Comparison of ENCODE assay signal across 2 cellular contexts in the genomic region with DNA sequence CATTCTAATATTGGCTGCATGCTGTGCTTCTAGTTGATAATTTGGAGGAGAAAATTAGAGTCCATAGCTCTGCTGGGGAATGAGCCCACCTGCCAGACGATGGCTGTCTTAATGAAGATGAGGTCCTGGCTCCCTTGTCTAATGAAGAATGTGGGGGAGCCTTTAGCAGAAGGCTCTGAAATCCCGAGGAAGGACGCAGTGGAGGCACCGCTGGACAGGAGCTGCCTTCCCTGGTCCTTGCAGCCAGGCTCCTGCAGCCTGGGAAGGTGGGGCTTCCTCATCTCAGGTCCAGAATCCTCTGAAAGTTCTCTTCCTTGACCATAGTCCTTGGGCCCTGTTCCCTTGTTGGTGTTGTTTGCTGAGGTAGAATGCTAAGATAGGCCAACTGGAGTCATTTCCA.
TF ChIP-seq lines count a peak whose summit lies in the region.

No MANE protein-coding gene starts in this region.

TF ChIP-seq in A549, 52 proteins besides CTCF, POLR2A, EP300 and RAD21 (continued from another document):
- TF ChIP-seq, protein P1, sequence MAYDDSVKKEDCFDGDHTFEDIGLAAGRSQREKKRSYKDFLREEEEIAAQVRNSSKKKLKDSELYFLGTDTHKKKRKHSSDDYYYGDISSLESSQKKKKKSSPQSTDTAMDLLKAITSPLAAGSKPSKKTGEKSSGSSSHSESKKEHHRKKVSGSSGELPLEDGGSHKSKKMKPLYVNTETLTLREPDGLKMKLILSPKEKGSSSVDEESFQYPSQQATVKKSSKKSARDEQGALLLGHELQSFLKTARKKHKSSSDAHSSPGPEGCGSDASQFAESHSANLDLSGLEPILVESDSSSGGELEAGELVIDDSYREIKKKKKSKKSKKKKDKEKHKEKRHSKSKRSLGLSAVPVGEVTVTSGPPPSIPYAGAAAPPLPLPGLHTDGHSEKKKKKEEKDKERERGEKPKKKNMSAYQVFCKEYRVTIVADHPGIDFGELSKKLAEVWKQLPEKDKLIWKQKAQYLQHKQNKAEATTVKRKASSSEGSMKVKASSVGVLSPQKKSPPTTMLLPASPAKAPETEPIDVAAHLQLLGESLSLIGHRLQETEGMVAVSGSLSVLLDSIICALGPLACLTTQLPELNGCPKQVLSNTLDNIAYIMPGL (CRISPR knock-in tag; IDR thresholded peaks at IDR 0.05; ENCODE audit: borderline replicate concordance) = no peak
- no peak for TF ChIP-seq ZFP36 (IDR thresholded peaks at IDR 0.05; ENCODE audit: borderline replicate concordance, partially characterized antibody)
- TF ChIP-seq, protein P2, sequence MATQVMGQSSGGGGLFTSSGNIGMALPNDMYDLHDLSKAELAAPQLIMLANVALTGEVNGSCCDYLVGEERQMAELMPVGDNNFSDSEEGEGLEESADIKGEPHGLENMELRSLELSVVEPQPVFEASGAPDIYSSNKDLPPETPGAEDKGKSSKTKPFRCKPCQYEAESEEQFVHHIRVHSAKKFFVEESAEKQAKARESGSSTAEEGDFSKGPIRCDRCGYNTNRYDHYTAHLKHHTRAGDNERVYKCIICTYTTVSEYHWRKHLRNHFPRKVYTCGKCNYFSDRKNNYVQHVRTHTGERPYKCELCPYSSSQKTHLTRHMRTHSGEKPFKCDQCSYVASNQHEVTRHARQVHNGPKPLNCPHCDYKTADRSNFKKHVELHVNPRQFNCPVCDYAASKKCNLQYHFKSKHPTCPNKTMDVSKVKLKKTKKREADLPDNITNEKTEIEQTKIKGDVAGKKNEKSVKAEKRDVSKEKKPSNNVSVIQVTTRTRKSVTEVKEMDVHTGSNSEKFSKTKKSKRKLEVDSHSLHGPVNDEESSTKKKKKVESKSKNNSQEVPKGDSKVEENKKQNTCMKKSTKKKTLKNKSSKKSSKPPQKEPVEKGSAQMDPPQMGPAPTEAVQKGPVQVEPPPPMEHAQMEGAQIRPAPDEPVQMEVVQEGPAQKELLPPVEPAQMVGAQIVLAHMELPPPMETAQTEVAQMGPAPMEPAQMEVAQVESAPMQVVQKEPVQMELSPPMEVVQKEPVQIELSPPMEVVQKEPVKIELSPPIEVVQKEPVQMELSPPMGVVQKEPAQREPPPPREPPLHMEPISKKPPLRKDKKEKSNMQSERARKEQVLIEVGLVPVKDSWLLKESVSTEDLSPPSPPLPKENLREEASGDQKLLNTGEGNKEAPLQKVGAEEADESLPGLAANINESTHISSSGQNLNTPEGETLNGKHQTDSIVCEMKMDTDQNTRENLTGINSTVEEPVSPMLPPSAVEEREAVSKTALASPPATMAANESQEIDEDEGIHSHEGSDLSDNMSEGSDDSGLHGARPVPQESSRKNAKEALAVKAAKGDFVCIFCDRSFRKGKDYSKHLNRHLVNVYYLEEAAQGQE (IDR thresholded peaks at IDR 0.05) = no peak
- TF ChIP-seq NR3C1 (IDR thresholded peaks at IDR 0.05) = no peak
- no peak for TF ChIP-seq KDM5A (IDR thresholded peaks at IDR 0.05)
- no peak for TF ChIP-seq HOXB13 (CRISPR knock-in tag; IDR thresholded peaks at IDR 0.05; ENCODE audit: low read depth)
- no peak for TF ChIP-seq GATA3 (IDR thresholded peaks at IDR 0.05; ENCODE audit: borderline replicate concordance)
- TF ChIP-seq PHF8 (IDR thresholded peaks at IDR 0.05; ENCODE audit: borderline replicate concordance, low read depth) = no peak
- no peak for TF ChIP-seq CBX2 (IDR thresholded peaks at IDR 0.05; ENCODE audit: borderline replicate concordance, low read depth)
- TF ChIP-seq, protein P3, sequence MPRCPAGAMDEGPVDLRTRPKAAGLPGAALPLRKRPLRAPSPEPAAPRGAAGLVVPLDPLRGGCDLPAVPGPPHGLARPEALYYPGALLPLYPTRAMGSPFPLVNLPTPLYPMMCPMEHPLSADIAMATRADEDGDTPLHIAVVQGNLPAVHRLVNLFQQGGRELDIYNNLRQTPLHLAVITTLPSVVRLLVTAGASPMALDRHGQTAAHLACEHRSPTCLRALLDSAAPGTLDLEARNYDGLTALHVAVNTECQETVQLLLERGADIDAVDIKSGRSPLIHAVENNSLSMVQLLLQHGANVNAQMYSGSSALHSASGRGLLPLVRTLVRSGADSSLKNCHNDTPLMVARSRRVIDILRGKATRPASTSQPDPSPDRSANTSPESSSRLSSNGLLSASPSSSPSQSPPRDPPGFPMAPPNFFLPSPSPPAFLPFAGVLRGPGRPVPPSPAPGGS (IDR thresholded peaks at IDR 0.05) = no peak
- TF ChIP-seq, protein P4, sequence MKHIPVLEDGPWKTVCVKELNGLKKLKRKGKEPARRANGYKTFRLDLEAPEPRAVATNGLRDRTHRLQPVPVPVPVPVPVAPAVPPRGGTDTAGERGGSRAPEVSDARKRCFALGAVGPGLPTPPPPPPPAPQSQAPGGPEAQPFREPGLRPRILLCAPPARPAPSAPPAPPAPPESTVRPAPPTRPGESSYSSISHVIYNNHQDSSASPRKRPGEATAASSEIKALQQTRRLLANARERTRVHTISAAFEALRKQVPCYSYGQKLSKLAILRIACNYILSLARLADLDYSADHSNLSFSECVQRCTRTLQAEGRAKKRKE (CRISPR knock-in tag; IDR thresholded peaks at IDR 0.05; ENCODE audit: low read depth) = no peak
- TF ChIP-seq TFCP2L1 (CRISPR knock-in tag; IDR thresholded peaks at IDR 0.05) = no peak
- TF ChIP-seq CEBPB (IDR thresholded peaks at IDR 0.05) = no peak
- TF ChIP-seq CHD2 (IDR thresholded peaks at IDR 0.05; ENCODE audit: low read length, partially characterized antibody) = no peak
- TF ChIP-seq EHMT2 (IDR thresholded peaks at IDR 0.05; ENCODE audit: low read depth) = no peak
- TF ChIP-seq EHF (CRISPR knock-in tag; IDR thresholded peaks at IDR 0.05) = no peak
- TF ChIP-seq ZSCAN20 (CRISPR knock-in tag; IDR thresholded peaks at IDR 0.05) = no peak
- TF ChIP-seq RNF2 (IDR thresholded peaks at IDR 0.05; ENCODE audit: borderline replicate concordance, low read depth) = no peak

TF ChIP-seq in H1, 55 proteins besides CTCF, POLR2A, EP300 and RAD21 (continued from another document):
- TF ChIP-seq TAF1 (IDR thresholded peaks at IDR 0.05; ENCODE audit: low read depth, low read length) (no peak), CBX5 (IDR thresholded peaks at IDR 0.05; ENCODE audit: low read depth, low read length) (no peak), SIRT6 (IDR thresholded peaks at IDR 0.05; ENCODE audit: low read length) (no peak), PHF8 (conservative IDR thresholded peaks at IDR 0.05; ENCODE audit: low read depth, low read length) (no peak), ZNF274 (IDR thresholded peaks at IDR 0.05; ENCODE audit: borderline replicate concordance, extremely low read depth, low read length) (no peak)
- TF ChIP-seq, protein P5, sequence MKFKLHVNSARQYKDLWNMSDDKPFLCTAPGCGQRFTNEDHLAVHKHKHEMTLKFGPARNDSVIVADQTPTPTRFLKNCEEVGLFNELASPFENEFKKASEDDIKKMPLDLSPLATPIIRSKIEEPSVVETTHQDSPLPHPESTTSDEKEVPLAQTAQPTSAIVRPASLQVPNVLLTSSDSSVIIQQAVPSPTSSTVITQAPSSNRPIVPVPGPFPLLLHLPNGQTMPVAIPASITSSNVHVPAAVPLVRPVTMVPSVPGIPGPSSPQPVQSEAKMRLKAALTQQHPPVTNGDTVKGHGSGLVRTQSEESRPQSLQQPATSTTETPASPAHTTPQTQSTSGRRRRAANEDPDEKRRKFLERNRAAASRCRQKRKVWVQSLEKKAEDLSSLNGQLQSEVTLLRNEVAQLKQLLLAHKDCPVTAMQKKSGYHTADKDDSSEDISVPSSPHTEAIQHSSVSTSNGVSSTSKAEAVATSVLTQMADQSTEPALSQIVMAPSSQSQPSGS (IDR thresholded peaks at IDR 0.05; ENCODE audit: low read length) = no peak
- TF ChIP-seq, protein P6, sequence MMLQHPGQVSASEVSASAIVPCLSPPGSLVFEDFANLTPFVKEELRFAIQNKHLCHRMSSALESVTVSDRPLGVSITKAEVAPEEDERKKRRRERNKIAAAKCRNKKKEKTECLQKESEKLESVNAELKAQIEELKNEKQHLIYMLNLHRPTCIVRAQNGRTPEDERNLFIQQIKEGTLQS (IDR thresholded peaks at IDR 0.05; ENCODE audit: insufficient read depth, low read depth, low read length) = no peak
